In the genomic region with DNA sequence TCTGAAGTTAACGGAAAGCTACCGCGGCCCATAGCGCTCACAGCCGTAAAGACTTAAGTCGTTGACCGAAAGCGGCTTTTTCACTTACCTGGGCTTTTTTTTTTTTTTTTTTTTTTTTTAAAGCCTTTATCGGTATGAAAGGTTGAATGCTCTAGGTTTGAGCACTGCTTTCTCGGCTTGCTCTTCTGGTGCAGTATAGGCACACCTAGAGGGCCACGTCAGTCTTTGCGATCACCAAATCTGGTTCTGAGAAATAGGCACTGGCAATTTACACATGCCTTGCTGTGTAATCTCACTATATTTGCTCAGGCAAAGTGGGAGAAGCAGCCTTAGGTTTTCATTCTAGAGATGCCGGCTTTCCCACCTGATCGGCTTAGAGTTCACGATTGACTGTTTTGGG, we compare ENCODE assay signal across 15 cellular contexts. TPM values are rescaled to one million over a fixed set of nuclear protein-coding genes. Genes with fewer than 3 reads are reported as not detected.
A peak's percentile ranks its signal among the peaks of the same experiment; 100 is the strongest.
DNase-seq lines count a peak whose midpoint lies in the region; ATAC-seq, FAIRE-seq and TF ChIP-seq lines count a peak whose summit lies in the region.
"Not testable (repeated sequence)": the region's sequence is repeated elsewhere in the genome, so short reads cannot be mapped to it uniquely, and the experiment has no call there.
"Had no signal": no experiment of that assay in that cellular context is flagged by ENCODE, and none has a peak within 500 bp of the region (broad histone marks: within the 10 kb centered on the region; RNA-seq: fewer than 3 reads in every experiment).

No MANE protein-coding gene starts in this region.

- not testable (repeated sequence) for H3K27me3 Mint-ChIP-seq in activated T-helper 17 cell treated with anti-CD3 and anti-CD28 coated beads, Interleukin-2, amount 50 U/mL, for 72 hours; stimulated activated naive CD8-positive, alpha-beta T cell treated with anti-CD3 and anti-CD28 coated beads, Interleukin-15, amount 100 ng/mL, for 72 hours

- not testable (repeated sequence) for H3K4me2 ChIP-seq in OCI-LY7 (ENCODE audit: low read length); HepG2 (ENCODE audit: low read depth, low read length)

- H3K79me2 ChIP-seq in OCI-LY7 (ENCODE audit: insufficient read depth, low read depth, low read length); HepG2 (ENCODE audit: insufficient read depth, low read length): not testable (repeated sequence)

- not testable (repeated sequence) for TF ChIP-seq POLR2A in HepG2 (IDR thresholded peaks at IDR 0.05; ENCODE audit: insufficient read depth in 1 of 2, low read depth in 2 of 2, low read length in 2 of 2)

- not testable (repeated sequence) for H3K4me1 Mint-ChIP-seq in activated T-helper 17 cell treated with anti-CD3 and anti-CD28 coated beads, Interleukin-2, amount 50 U/mL, for 72 hours; stimulated activated naive CD8-positive, alpha-beta T cell treated with anti-CD3 and anti-CD28 coated beads, Interleukin-15, amount 100 ng/mL, for 72 hours

- H3K27ac Mint-ChIP-seq in activated T-helper 17 cell treated with anti-CD3 and anti-CD28 coated beads, Interleukin-2, amount 50 U/mL, for 72 hours; stimulated activated naive CD8-positive, alpha-beta T cell treated with anti-CD3 and anti-CD28 coated beads, Interleukin-15, amount 100 ng/mL, for 72 hours: not testable (repeated sequence)

- H3K27ac ChIP-seq in OCI-LY7 (ENCODE audit: low read depth, low read length, poor library complexity, severe bottlenecking); HepG2 (ENCODE audit: extremely low read length, insufficient read depth, low read length): not testable (repeated sequence)

- TF ChIP-seq RAD21 in HepG2 (CRISPR knock-in tag; IDR thresholded peaks at IDR 0.05): not testable (repeated sequence)

- not testable (repeated sequence) for H3K36me3 Mint-ChIP-seq in activated T-helper 17 cell treated with anti-CD3 and anti-CD28 coated beads, Interleukin-2, amount 50 U/mL, for 72 hours (ENCODE audit: low read depth)

- H3K36me3 ChIP-seq in OCI-LY7 (ENCODE audit: insufficient read depth, low read length); HepG2 (replicated peaks in 1 of 2; ENCODE audit: control insufficient read depth in 1 of 2, insufficient read depth in 2 of 2, low read length in 2 of 2): not testable (repeated sequence)

- H3K9me2 ChIP-seq in OCI-LY7 (ENCODE audit: insufficient read depth, low read length): not testable (repeated sequence)

- TSS peak; percentile 90 for BruUV-seq in OCI-LY7 (replicated peaks; lab: Mats Ljungman, UMichigan)
- BruUV-seq in HepG2 (replicated peaks; lab: Mats Ljungman, UMichigan): not testable (repeated sequence)

- not testable (repeated sequence) for H3K4me3 Mint-ChIP-seq in activated T-helper 17 cell treated with anti-CD3 and anti-CD28 coated beads, Interleukin-2, amount 50 U/mL, for 72 hours; stimulated activated naive CD8-positive, alpha-beta T cell treated with anti-CD3 and anti-CD28 coated beads, Interleukin-15, amount 100 ng/mL, for 72 hours

- not testable (repeated sequence) for TF ChIP-seq CTCF in OCI-LY7 (conservative IDR thresholded peaks at IDR 0.05; ENCODE audit: low read length); HepG2 (CRISPR knock-in tag; IDR thresholded peaks at IDR 0.05)

- intact Hi-C loops in OCI-LY7 (cut with micrococcal nuclease; ENCODE audit: unreplicated experiment); HepG2 (cut with micrococcal nuclease; ENCODE audit: unreplicated experiment): not testable (repeated sequence)

- not testable (repeated sequence) for TF ChIP-seq EP300 in HepG2 (IDR thresholded peaks at IDR 0.05; ENCODE audit: low read depth in 2 of 2, low read length in 2 of 2); HepG2 (CRISPR knock-in tag; IDR thresholded peaks at IDR 0.05; ENCODE audit: borderline replicate concordance)

- WGBS in HepG2 (ENCODE audit: low lambda C conversion rate): no CpG with 5 or more reads among the region's 15 CpGs

- H2AFZ ChIP-seq in OCI-LY7 (ENCODE audit: low read length); HepG2 (ENCODE audit: low read length): not testable (repeated sequence)

- not testable (repeated sequence) for DNase-seq in OCI-LY7 (ENCODE audit: low spot score); HepG2 (ENCODE audit: low spot score); stimulated activated naive CD8-positive, alpha-beta T cell treated with anti-CD3 and anti-CD28 coated beads, Interleukin-15, amount 100 ng/mL, for 72 hours

- POLR2A ChIA-PET in OCI-LY7 (lab: Charles Lee); HepG2 (lab: Yijun Ruan, JAX): not testable (repeated sequence)

- in situ Hi-C loops in HepG2 (cut with HindIII; ENCODE audit: extremely low pct_ligation_motif_present, low pct_unique_long_range_greater_than_20kb): not testable (repeated sequence)

- FAIRE-seq in HepG2 (lab: Jason Lieb, UNC): not testable (repeated sequence)

- not testable (repeated sequence) for H3K9me3 Mint-ChIP-seq in activated T-helper 17 cell treated with anti-CD3 and anti-CD28 coated beads, Interleukin-2, amount 50 U/mL, for 72 hours; stimulated activated naive CD8-positive, alpha-beta T cell treated with anti-CD3 and anti-CD28 coated beads, Interleukin-15, amount 100 ng/mL, for 72 hours

- not testable (repeated sequence) for H3K4me1 ChIP-seq in OCI-LY7 (ENCODE audit: insufficient read depth, low read length, poor library complexity, severe bottlenecking); HepG2 (ENCODE audit: insufficient read depth, low read length)

- ATAC-seq in GM18861 (IDR thresholded peaks at IDR 0.05; ENCODE audit: unreplicated experiment): peak; percentile 2
- peak; percentile 12 for ATAC-seq in GM19452 (IDR thresholded peaks at IDR 0.05; ENCODE audit: unreplicated experiment)
- ATAC-seq in HG02642 (IDR thresholded peaks at IDR 0.05; ENCODE audit: poor library complexity, unreplicated experiment): peak; percentile 4
- peak; percentile 4 for ATAC-seq in HG03066 (IDR thresholded peaks at IDR 0.05; ENCODE audit: low read depth, unreplicated experiment)
- peak; percentile 40 for ATAC-seq in activated T-helper 17 cell treated with anti-CD3 and anti-CD28 coated beads, Interleukin-2, amount 50 U/mL, for 72 hours (replicated peaks)
- ATAC-seq in HepG2: peak; percentile 2
- ATAC-seq in stimulated activated naive CD8-positive, alpha-beta T cell treated with anti-CD3 and anti-CD28 coated beads, Interleukin-15, amount 100 ng/mL, for 72 hours: peak; percentile 55

- H4K20me1 ChIP-seq in OCI-LY7 (ENCODE audit: insufficient read depth, low read length); HepG2 (ENCODE audit: insufficient read depth, low read length): not testable (repeated sequence)

- CTCF ChIA-PET in OCI-LY7 (lab: Charles Lee; ENCODE audit: unreplicated experiment); HepG2 (lab: Yijun Ruan, JAX; ENCODE audit: low intra/inter-chr PET ratio, low total read pairs): not testable (repeated sequence)

- not testable (repeated sequence) for H3K27me3 ChIP-seq in HepG2 (ENCODE audit: control insufficient read depth in 1 of 2, insufficient read depth in 2 of 2, low read length in 2 of 2)

- H3K9ac ChIP-seq in HepG2 (ENCODE audit: insufficient read depth, low read depth, low read length): not testable (repeated sequence)

- not testable (repeated sequence) for H3K4me3 ChIP-seq in OCI-LY7 (ENCODE audit: low read depth, low read length, poor library complexity, severe bottlenecking); HepG2 (replicated peaks in 1 of 3; ENCODE audit: insufficient read depth in 1 of 3, low read depth in 2 of 3, low read length in 3 of 3)

- H3K9me3 ChIP-seq in OCI-LY7 (ENCODE audit: low read length); HepG2 (ENCODE audit: low read length): not testable (repeated sequence)

RNA-seq across cellular contexts. Expression of gene FCGR1A, which starts 50.6 kb away (rescaled TPM):
- total RNA-seq in OCI-LY7 (2014; rRNA removed; shearing (Covaris generic)): not detected in 2 replicates
- total RNA-seq in OCI-LY7 (2022) (not detected in 2 replicates), HepG2 (2016; rRNA removed; fragmentation: Illumina TruSeq; extraction: Trizol) (not detected in 2 replicates)
- total RNA-seq in activated T-helper 17 cell treated with anti-CD3 and anti-CD28 coated beads, Interleukin-2, amount 50 U/mL, for 72 hours: not detected
- not detected in 2 replicates for total RNA-seq in HepG2 (2016; cell fraction: cytosol; rRNA removed; fragmentation: Illumina TruSeq; extraction: Trizol; ENCODE audit: low read depth)
- total RNA-seq in HepG2 (2016; cell fraction: insoluble cytoplasmic fraction; rRNA removed; fragmentation: Illumina TruSeq; extraction: Trizol): not detected in 2 replicates
- not detected in 2 replicates for total RNA-seq in HepG2 (2016; cell fraction: membrane; rRNA removed; fragmentation: Illumina TruSeq; extraction: Trizol)
- not detected in 2 replicates for total RNA-seq in HepG2 (2016; cell fraction: nucleus; rRNA removed; fragmentation: Illumina TruSeq; extraction: Trizol)
- polyA plus RNA-seq in HepG2 (2011; rRNA removed): not detected in 2 replicates
- polyA plus RNA-seq in HepG2 (2011; cell fraction: cytosol; rRNA removed): not detected in 2 replicates
- not detected in 2 replicates for polyA plus RNA-seq in HepG2 (2011; cell fraction: nucleus; rRNA removed)
- not detected in 2 replicates for polyA plus RNA-seq in HepG2 (2012)
- polyA plus RNA-seq in HepG2 (2016; cell fraction: cytosol; fragmentation: Illumina TruSeq; extraction: Trizol; ENCODE audit: low read depth): not detected in 2 replicates
- not detected in 2 replicates for polyA plus RNA-seq in HepG2 (2016; cell fraction: insoluble cytoplasmic fraction; fragmentation: Illumina TruSeq; extraction: Trizol; ENCODE audit: low read depth)
- not detected in 2 replicates for polyA plus RNA-seq in HepG2 (2016; cell fraction: membrane; fragmentation: Illumina TruSeq; extraction: Trizol; ENCODE audit: low read depth)
- not detected in 2 replicates for polyA plus RNA-seq in HepG2 (2016; cell fraction: nucleus; fragmentation: Illumina TruSeq; extraction: Trizol; ENCODE audit: insufficient read depth, low read depth)
- polyA minus RNA-seq in HepG2 (2011; rRNA and poly(A)+ RNA removed; ENCODE audit: low replicate concordance): 0.06 TPM in 1 of 2 replicates, not detected in the other
- polyA minus RNA-seq in HepG2 (2011; cell fraction: cytosol; rRNA and poly(A)+ RNA removed): not detected in 2 replicates
- not detected in 2 replicates for polyA minus RNA-seq in HepG2 (2011; cell fraction: nucleus; rRNA and poly(A)+ RNA removed)
- total RNA-seq: chondrocyte, Daoy, H1, PC-3, progenitor cell of endocrine pancreas, WTC11 had no signal
- polyA plus RNA-seq: H1, keratinocyte had no signal

Comparison
In these comparisons a context has a peak if more than half of its experiments do, and no peak if none do; other contexts are left out.
1. ATAC-seq: peak in every context shown above with its lines; median percentile 55 in stimulated activated naive CD8-positive, alpha-beta T cell treated with anti-CD3 and anti-CD28 coated beads, Interleukin-15, amount 100 ng/mL, for 72 hours; 40 in activated T-helper 17 cell treated with anti-CD3 and anti-CD28 coated beads, Interleukin-2, amount 50 U/mL, for 72 hours; 12 in GM19452; 4 in HG02642; 4 in HG03066; 2 in GM18861; 2 in HepG2.